13 cellular contexts compared by ENCODE assay signal in genomic region chr13:60230593-60230992, GRCh38.
DNase-seq lines count a peak whose midpoint lies in the region; ATAC-seq lines count a peak whose summit lies in the region.
"Had no signal": no experiment of that assay in that cellular context is flagged by ENCODE, and none has a peak within 500 bp of the region (broad histone marks: within the 10 kb centered on the region; RNA-seq: fewer than 3 reads in every experiment).

No MANE protein-coding gene starts in this region.

- peak; percentile 88 for ATAC-seq in GM21529 (IDR thresholded peaks at IDR 0.05; ENCODE audit: unreplicated experiment)
- ATAC-seq in HG03521 (IDR thresholded peaks at IDR 0.05; ENCODE audit: unreplicated experiment), result peak; percentile 47
- ATAC-seq: HCT116 had no signal

- DNase-seq in EL (peak; percentile 1), fibroblast of peridontal ligament (ENCODE audit: extremely low read depth) (peak; percentile 10), CD1c-positive myeloid dendritic cell (ENCODE audit: extremely low spot score) (no peak), posterior cingulate gyrus (no peak), SHP77 (lab: John Stamatoyannopoulos, UW) (no peak), GM19240 (ENCODE audit: insufficient read length, low spot score) (no peak)
- DNase-seq: activated B cell treated with CpG ODN at 0.5 μM for 24 hours, NCI-H510A, retina, stomach had no signal

- intact Hi-C loops in posterior cingulate gyrus (cut with DNase I), result no loop called here

Comparison
In these comparisons a context has a peak if more than half of its experiments do, and no peak if none do; other contexts are left out.
1. DNase-seq: peak in EL (single experiment) and fibroblast of peridontal ligament (single experiment); none in CD1c-positive myeloid dendritic cell (single experiment), posterior cingulate gyrus (0 of 10), SHP77 (0 of 2) and GM19240 (single experiment).